ENCODE assay signal across 29 cellular contexts in genomic region chr6:153309666-153310065, GRCh38.
"Had no signal": no experiment of that assay in that cellular context is flagged by ENCODE, and none has a peak within 500 bp of the region (broad histone marks: within the 10 kb centered on the region; RNA-seq: fewer than 3 reads in every experiment).

No MANE protein-coding gene starts in this region.

- H3K27ac ChIP-seq: dorsolateral prefrontal cortex, epithelial cell of prostate, gastrocnemius medialis, lower lobe of right lung, ovary, psoas muscle, sigmoid colon, spleen, suprapubic skin, transverse colon, upper lobe of right lung, uterus had no signal

- H3K9me3 ChIP-seq: gastrocnemius medialis, lower lobe of right lung, mucosa of descending colon, ovary, psoas muscle, sigmoid colon, spleen, suprapubic skin, transverse colon, upper lobe of right lung, uterus had no signal

- H3K4me3 ChIP-seq: dorsolateral prefrontal cortex, gastrocnemius medialis, lower lobe of right lung, mucosa of descending colon, ovary, psoas muscle, sigmoid colon, spleen, suprapubic skin, transverse colon, upper lobe of right lung, uterus had no signal

- H3K9me3 Mint-ChIP-seq: endodermal cell; mesothelial cell of epicardium; natural killer cell treated with Interleukin-12 subunit alpha and Interleukin-12 subunit beta and Interleukin-15 and Interleukin-18, amount 100 ng/mL, for 72 hours; stimulated activated naive CD8-positive, alpha-beta T cell treated with anti-CD3 and anti-CD28 coated beads, Interleukin-15, amount 100 ng/mL, for 72 hours had no signal

- H3K36me3 ChIP-seq: gastrocnemius medialis, lower lobe of right lung, ovary, sigmoid colon, spleen, suprapubic skin, transverse colon, upper lobe of right lung, uterus had no signal

- DNase-seq: dorsolateral prefrontal cortex; effector CD8-positive, alpha-beta T cell; endodermal cell; gastrocnemius medialis; head of caudate nucleus; left ventricle myocardium superior; lower lobe of right lung; mucosa of descending colon; naive B cell; occipital lobe; ovary; posterior cingulate gyrus; psoas muscle; right cardiac atrium; sigmoid colon; spleen; stimulated activated CD4-positive, alpha-beta T cell treated with anti-CD3 and anti-CD28 coated beads, Interleukin-15, amount 100 ng/mL, for 24 hours; stimulated activated CD4-positive, alpha-beta T cell treated with anti-CD3 and anti-CD28 coated beads, Interleukin-2, amount 100 ng/mL, for 48 hours; stimulated activated naive B cell treated with anti-CD40 and anti-IgM and Interleukin-4, amounts not matched to agents 10 μg/mL and 1 μg/mL and 100 μg/mL, for 72 hours; stimulated activated naive CD8-positive, alpha-beta T cell treated with anti-CD3 and anti-CD28 coated beads, Interleukin-15, amount 100 ng/mL, for 72 hours; transverse colon; upper lobe of right lung; uterus had no signal

- H3K4me3 Mint-ChIP-seq: endodermal cell; memory B cell; mesothelial cell of epicardium; naive B cell; natural killer cell treated with Interleukin-12 subunit alpha and Interleukin-12 subunit beta and Interleukin-15 and Interleukin-18, amount 100 ng/mL, for 72 hours; stimulated activated naive B cell treated with anti-CD40 and anti-IgM and Interleukin-4, amounts not matched to agents 10 μg/mL and 1 μg/mL and 100 μg/mL, for 72 hours; stimulated activated naive CD8-positive, alpha-beta T cell treated with anti-CD3 and anti-CD28 coated beads, Interleukin-15, amount 100 ng/mL, for 72 hours had no signal

- H3K36me3 Mint-ChIP-seq: memory B cell; mesothelial cell of epicardium; naive B cell; natural killer cell treated with Interleukin-12 subunit alpha and Interleukin-12 subunit beta and Interleukin-15 and Interleukin-18, amount 100 ng/mL, for 72 hours; stimulated activated naive B cell treated with anti-CD40 and anti-IgM and Interleukin-4, amounts not matched to agents 10 μg/mL and 1 μg/mL and 100 μg/mL, for 72 hours had no signal

- H3K27me3 ChIP-seq: gastrocnemius medialis, ovary, sigmoid colon, spleen, suprapubic skin, transverse colon, upper lobe of right lung, uterus had no signal

- H3K27me3 Mint-ChIP-seq: memory B cell; stimulated activated naive B cell treated with anti-CD40 and anti-IgM and Interleukin-4, amounts not matched to agents 10 μg/mL and 1 μg/mL and 100 μg/mL, for 72 hours had no signal

- ATAC-seq: esophagus mucosa; gastrocnemius medialis; left ventricle myocardium superior; lower lobe of right lung; mucosa of descending colon; natural killer cell treated with Interleukin-12 subunit alpha and Interleukin-12 subunit beta and Interleukin-15 and Interleukin-18, amount 100 ng/mL, for 72 hours; psoas muscle; right cardiac atrium; stimulated activated naive B cell treated with anti-CD40 and anti-IgM and Interleukin-4, amounts not matched to agents 10 μg/mL and 1 μg/mL and 100 μg/mL, for 72 hours; stimulated activated naive CD8-positive, alpha-beta T cell treated with anti-CD3 and anti-CD28 coated beads, Interleukin-15, amount 100 ng/mL, for 72 hours; upper lobe of right lung had no signal

- H3K27ac Mint-ChIP-seq: endodermal cell; memory B cell; mesothelial cell of epicardium; natural killer cell treated with Interleukin-12 subunit alpha and Interleukin-12 subunit beta and Interleukin-15 and Interleukin-18, amount 100 ng/mL, for 72 hours; stimulated activated naive B cell treated with anti-CD40 and anti-IgM and Interleukin-4, amounts not matched to agents 10 μg/mL and 1 μg/mL and 100 μg/mL, for 72 hours; stimulated activated naive CD8-positive, alpha-beta T cell treated with anti-CD3 and anti-CD28 coated beads, Interleukin-15, amount 100 ng/mL, for 72 hours had no signal

- H3K4me1 ChIP-seq: gastrocnemius medialis, lower lobe of right lung, psoas muscle, sigmoid colon, spleen, suprapubic skin, transverse colon, upper lobe of right lung, uterus had no signal

- H3K4me1 Mint-ChIP-seq: endodermal cell; memory B cell; mesothelial cell of epicardium; naive B cell; stimulated activated naive B cell treated with anti-CD40 and anti-IgM and Interleukin-4, amounts not matched to agents 10 μg/mL and 1 μg/mL and 100 μg/mL, for 72 hours; stimulated activated naive CD8-positive, alpha-beta T cell treated with anti-CD3 and anti-CD28 coated beads, Interleukin-15, amount 100 ng/mL, for 72 hours had no signal
